Comparison of ENCODE assay signal across 1 cellular context in genomic region chr7:118214051-118214832, GRCh38.
TF ChIP-seq lines count a peak whose summit lies in the region.

No MANE protein-coding gene starts in this region.

TF ChIP-seq in HEK293, 187 proteins besides CTCF, POLR2A, EP300 and RAD21 (continued from another document):
- TF ChIP-seq ZNF280D (tag by site-specific recombination; IDR thresholded peaks at IDR 0.05) (no peak), KLF8 (tag by site-specific recombination; IDR thresholded peaks at IDR 0.05) (peak; percentile 38; the same call in 1 of the 2 replicates), SP3 (tag by site-specific recombination; IDR thresholded peaks at IDR 0.05) (0 out of 2 replicates have a peak, but pooled peaks have one; percentile 25), KLF9 (tag by site-specific recombination; IDR thresholded peaks at IDR 0.05; ENCODE audit: low read depth) (peak; percentile 91), ZNF561 (tag by site-specific recombination; IDR thresholded peaks at IDR 0.05; ENCODE audit: borderline replicate concordance) (peak; percentile 43; the same call in 1 of the 2 replicates), ZNF169 (tag by site-specific recombination; IDR thresholded peaks at IDR 0.05) (no peak), ZNF175 (tag by site-specific recombination; IDR thresholded peaks at IDR 0.05) (no peak), ZBTB17 (tag by site-specific recombination; IDR thresholded peaks at IDR 0.05) (peak; percentile 80), ZBTB20 (tag by site-specific recombination; IDR thresholded peaks at IDR 0.05) (peak; percentile 67; the same call in 1 of the 2 replicates), ZNF501 (tag by site-specific recombination; IDR thresholded peaks at IDR 0.05) (peak; percentile 71; the same call in 1 of the 2 replicates), ZNF354C (tag by site-specific recombination; IDR thresholded peaks at IDR 0.05; ENCODE audit: borderline replicate concordance, low read depth) (no peak), ZEB2 (tag by site-specific recombination; IDR thresholded peaks at IDR 0.05) (no peak), ZBTB48 (tag by site-specific recombination; IDR thresholded peaks at IDR 0.05) (0 out of 2 replicates have a peak, but pooled peaks have one; percentile 25), PATZ1 (tag by site-specific recombination; IDR thresholded peaks at IDR 0.05) (peak; percentile 51), ZNF692 (tag by site-specific recombination; IDR thresholded peaks at IDR 0.05) (0 out of 2 replicates have a peak, but pooled peaks have one; percentile 18), SP7 (tag by site-specific recombination; IDR thresholded peaks at IDR 0.05) (peak; percentile 43; the same call in 1 of the 2 replicates), PRDM10 (tag by site-specific recombination; IDR thresholded peaks at IDR 0.05) (peak; percentile 76), ZXDB (tag by site-specific recombination; IDR thresholded peaks at IDR 0.05) (peak; percentile 50; the same call in 1 of the 2 replicates), ZBTB26 (tag by site-specific recombination; optimal IDR thresholded peaks at IDR 0.05) (peak; percentile 52), ZNF792 (tag by site-specific recombination; IDR thresholded peaks at IDR 0.05) (peak; percentile 53; the same call in 1 of the 2 replicates), ZNF311 (tag by site-specific recombination; IDR thresholded peaks at IDR 0.05; ENCODE audit: borderline replicate concordance) (no peak), SP2 (tag by site-specific recombination; IDR thresholded peaks at IDR 0.05) (peak; percentile 67), ZNF449 (tag by site-specific recombination; IDR thresholded peaks at IDR 0.05) (peak; percentile 80), ZNF2 (tag by site-specific recombination; IDR thresholded peaks at IDR 0.05) (peak; percentile 33), ZNF600 (tag by site-specific recombination; IDR thresholded peaks at IDR 0.05) (peak; percentile 39; the same call in 1 of the 2 replicates)
